1 cellular context compared by ENCODE assay signal in the genomic region with DNA sequence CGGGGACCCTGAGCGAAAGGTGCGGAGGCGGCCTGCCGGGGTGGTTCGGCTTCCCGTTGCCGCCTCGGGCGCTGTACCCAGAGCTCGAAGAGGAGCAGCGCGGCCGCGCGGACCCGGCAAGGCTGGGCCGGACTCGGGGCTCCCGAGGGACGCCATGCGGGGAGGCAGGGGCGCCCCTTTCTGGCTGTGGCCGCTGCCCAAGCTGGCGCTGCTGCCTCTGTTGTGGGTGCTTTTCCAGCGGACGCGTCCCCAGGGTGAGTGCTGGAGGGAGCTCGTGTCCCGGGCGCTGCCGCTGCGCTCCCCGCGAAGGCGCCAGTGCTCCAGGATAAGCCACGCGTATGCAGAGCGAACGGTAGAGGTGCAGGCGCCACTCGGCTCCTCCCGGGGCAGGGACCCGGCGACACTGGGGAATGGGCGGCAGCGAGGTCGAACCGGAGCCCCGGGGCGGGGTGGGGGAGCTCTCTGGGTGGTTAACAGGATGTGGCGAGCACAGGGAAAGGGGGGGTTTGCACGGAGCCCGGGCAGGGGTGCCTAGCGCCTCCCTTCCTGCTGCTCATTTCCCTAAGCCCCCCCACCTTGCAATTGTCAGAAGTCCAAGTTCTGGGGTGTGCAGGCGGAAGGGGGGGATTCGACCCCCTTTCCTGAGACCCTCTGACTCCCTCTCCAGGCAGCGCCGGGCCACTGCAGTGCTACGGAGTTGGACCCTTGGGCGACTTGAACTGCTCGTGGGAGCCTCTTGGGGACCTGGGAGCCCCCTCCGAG.
TF ChIP-seq lines count a peak whose summit lies in the region.

TSS of gene IL27RA (plus strand) at position 44 of the 762 bp plus-strand sequence. CDS start at position 155, 111 bp downstream.

TF ChIP-seq in K562, 482 proteins besides CTCF, POLR2A, EP300 and RAD21 (continued from another document and continues in another):
- TF ChIP-seq, protein P1, sequence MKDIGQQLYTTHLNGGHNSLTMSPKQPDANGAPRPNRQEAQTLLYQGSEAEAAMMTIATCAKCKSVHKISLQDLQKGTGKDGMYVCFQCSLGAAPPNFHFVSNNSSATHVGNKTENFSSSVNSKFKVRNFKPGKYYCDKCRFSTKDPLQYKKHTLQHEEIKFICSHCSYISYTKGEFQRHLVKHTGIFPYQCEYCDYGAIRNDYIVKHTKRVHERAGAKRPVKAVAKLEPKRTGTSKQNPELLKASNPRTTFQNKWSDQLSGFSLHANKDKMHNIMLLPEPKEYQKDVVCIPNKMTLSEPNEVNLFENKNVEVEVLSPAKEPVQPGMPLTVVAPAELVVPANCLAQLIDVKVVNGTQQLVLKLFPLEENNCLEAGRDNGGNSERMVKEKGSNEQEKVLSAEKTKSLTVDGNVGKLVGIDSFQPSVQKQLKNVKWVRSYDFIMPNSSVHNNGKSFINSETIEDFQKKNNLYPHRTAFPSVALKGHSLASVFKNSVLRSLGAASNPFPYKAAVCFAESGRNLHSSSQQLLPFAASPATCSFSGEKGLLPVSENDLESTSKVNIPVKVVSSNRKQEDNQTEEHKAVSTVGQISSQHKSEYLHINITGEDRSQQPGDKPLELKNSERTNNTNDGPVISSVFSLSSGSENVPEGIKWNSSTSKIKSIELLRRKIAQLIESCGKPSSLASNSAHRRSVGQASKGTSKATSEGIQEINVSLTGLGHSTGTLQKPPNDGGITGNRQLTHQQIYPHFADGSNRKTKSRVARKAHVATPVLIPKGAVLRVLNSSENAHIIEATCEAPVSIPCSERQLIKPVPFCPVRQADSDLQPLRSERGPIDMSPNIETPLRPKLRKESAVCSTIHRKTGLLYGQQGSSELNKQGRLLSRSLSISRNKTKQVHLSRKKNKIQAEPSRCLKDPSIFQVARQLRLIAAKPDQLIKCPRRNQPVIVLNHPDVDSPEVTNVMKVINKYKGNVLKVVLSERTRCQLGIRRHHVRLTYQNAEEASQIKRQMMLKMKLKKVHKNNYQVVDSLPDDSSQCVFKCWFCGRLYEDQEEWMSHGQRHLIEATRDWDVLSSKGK (CRISPR knock-in tag; IDR thresholded peaks at IDR 0.05): no peak
- TF ChIP-seq SIRT6 (IDR thresholded peaks at IDR 0.05; ENCODE audit: low read depth, low read length): no peak
- TF ChIP-seq STAT5B (CRISPR knock-in tag; IDR thresholded peaks at IDR 0.05): no peak
- peak; percentile 54; the same call in 1 of the 2 replicates for TF ChIP-seq NFRKB (IDR thresholded peaks at IDR 0.05; ENCODE audit: low read depth)
- TF ChIP-seq RFX5 (IDR thresholded peaks at IDR 0.05; ENCODE audit: low read depth, low read length): no peak
- TF ChIP-seq MYBL2 (IDR thresholded peaks at IDR 0.05; ENCODE audit: low read depth): no peak
- no peak for TF ChIP-seq MYBL2 (CRISPR knock-in tag; IDR thresholded peaks at IDR 0.05; ENCODE audit: borderline replicate concordance)
- TF ChIP-seq PTBP1 (IDR thresholded peaks at IDR 0.05; ENCODE audit: low read depth, low read length): no peak
- no peak for TF ChIP-seq SREBF1 (IDR thresholded peaks at IDR 0.05; ENCODE audit: borderline replicate concordance, low read depth, low read length)
- 0 out of 2 replicates have a peak, but pooled peaks have one; percentile 39 for TF ChIP-seq PML (IDR thresholded peaks at IDR 0.05; ENCODE audit: low read length)
- no peak for TF ChIP-seq GTF2A2 (tag; IDR thresholded peaks at IDR 0.05)
- no peak for TF ChIP-seq FOXJ3 (CRISPR knock-in tag; IDR thresholded peaks at IDR 0.05)
- TF ChIP-seq MECOM (CRISPR knock-in tag; IDR thresholded peaks at IDR 0.05): no peak
- TF ChIP-seq ZNF431 (CRISPR knock-in tag; IDR thresholded peaks at IDR 0.05): 0 out of 2 replicates have a peak, but pooled peaks have one; percentile 14
- TF ChIP-seq, protein P2, sequence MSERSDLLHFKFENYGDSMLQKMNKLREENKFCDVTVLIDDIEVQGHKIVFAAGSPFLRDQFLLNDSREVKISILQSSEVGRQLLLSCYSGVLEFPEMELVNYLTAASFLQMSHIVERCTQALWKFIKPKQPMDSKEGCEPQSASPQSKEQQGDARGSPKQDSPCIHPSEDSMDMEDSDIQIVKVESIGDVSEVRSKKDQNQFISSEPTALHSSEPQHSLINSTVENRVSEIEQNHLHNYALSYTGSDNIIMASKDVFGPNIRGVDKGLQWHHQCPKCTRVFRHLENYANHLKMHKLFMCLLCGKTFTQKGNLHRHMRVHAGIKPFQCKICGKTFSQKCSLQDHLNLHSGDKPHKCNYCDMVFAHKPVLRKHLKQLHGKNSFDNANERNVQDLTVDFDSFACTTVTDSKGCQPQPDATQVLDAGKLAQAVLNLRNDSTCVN (CRISPR knock-in tag; IDR thresholded peaks at IDR 0.05): no peak
- no peak for TF ChIP-seq CREBBP (IDR thresholded peaks at IDR 0.05; ENCODE audit: low read depth, low read length)
- TF ChIP-seq DIDO1 (tag; IDR thresholded peaks at IDR 0.05; ENCODE audit: low read depth): no peak
- no peak for TF ChIP-seq HLTF (IDR thresholded peaks at IDR 0.05)
- no peak for TF ChIP-seq JUNB (CRISPR knock-in tag; conservative IDR thresholded peaks at IDR 0.05)
- TF ChIP-seq ATF7 (IDR thresholded peaks at IDR 0.05): peak; percentile 28; the same call in 1 of the 2 replicates
- no peak for TF ChIP-seq ZNF778 (CRISPR knock-in tag; IDR thresholded peaks at IDR 0.05)
- peak; percentile 72 for TF ChIP-seq CC2D1A (IDR thresholded peaks at IDR 0.05)
- TF ChIP-seq SMAD4 (CRISPR knock-in tag; conservative IDR thresholded peaks at IDR 0.05): peak; percentile 47; the same call in 1 of the 2 replicates
- no peak for TF ChIP-seq ZNF512 (tag; IDR thresholded peaks at IDR 0.05)
- TF ChIP-seq ZNF707 (CRISPR knock-in tag; conservative IDR thresholded peaks at IDR 0.05): no peak
- TF ChIP-seq VEZF1 (CRISPR knock-in tag; IDR thresholded peaks at IDR 0.05): peak; percentile 96
- TF ChIP-seq ESRRB (CRISPR knock-in tag; IDR thresholded peaks at IDR 0.05; ENCODE audit: borderline replicate concordance): no peak
- no peak for TF ChIP-seq SNIP1 (IDR thresholded peaks at IDR 0.05; ENCODE audit: low read depth)
- TF ChIP-seq MIER1 (IDR thresholded peaks at IDR 0.05; ENCODE audit: low read depth): no peak
- TF ChIP-seq DACH1 (IDR thresholded peaks at IDR 0.05; ENCODE audit: partially characterized antibody): no peak
- no peak for TF ChIP-seq CCNT2 (IDR thresholded peaks at IDR 0.05; ENCODE audit: borderline replicate concordance, extremely low read depth, insufficient read length, low read depth, low read length)
- no peak for TF ChIP-seq ZNF354B (CRISPR knock-in tag; IDR thresholded peaks at IDR 0.05)
- no peak for TF ChIP-seq MTA1 (IDR thresholded peaks at IDR 0.05; ENCODE audit: borderline replicate concordance)
- TF ChIP-seq ZNF668 (CRISPR knock-in tag; IDR thresholded peaks at IDR 0.05): no peak
- no peak for TF ChIP-seq ZNF699 (CRISPR knock-in tag; IDR thresholded peaks at IDR 0.05; ENCODE audit: insufficient replicate concordance)
- TF ChIP-seq L3MBTL2 (IDR thresholded peaks at IDR 0.05): peak; percentile 92
- no peak for TF ChIP-seq MCM2 (IDR thresholded peaks at IDR 0.05; ENCODE audit: low read depth)
- TF ChIP-seq CREB5 (CRISPR knock-in tag; IDR thresholded peaks at IDR 0.05): no peak
- no peak for TF ChIP-seq SMAD1 (IDR thresholded peaks at IDR 0.05; ENCODE audit: low read depth, low read length, partially characterized antibody)
- no peak for TF ChIP-seq BCL6 (CRISPR knock-in tag; IDR thresholded peaks at IDR 0.05)
- TF ChIP-seq YY1 (IDR thresholded peaks at IDR 0.05; ENCODE audit: borderline replicate concordance in 1 of 3, control insufficient read depth in 1 of 3, extremely low read depth in 1 of 3, insufficient read depth in 3 of 3, insufficient read length in 1 of 3, insufficient replicate concordance in 2 of 3, low read depth in 1 of 3, low read length in 2 of 3): peak in 2 of 3 experiments; percentile 15 to 22
- TF ChIP-seq SMARCA5 (IDR thresholded peaks at IDR 0.05): no peak
- TF ChIP-seq FIP1L1 (IDR thresholded peaks at IDR 0.05; ENCODE audit: low read depth, low read length, poor library complexity, severe bottlenecking): no peak
- TF ChIP-seq, protein P3, sequence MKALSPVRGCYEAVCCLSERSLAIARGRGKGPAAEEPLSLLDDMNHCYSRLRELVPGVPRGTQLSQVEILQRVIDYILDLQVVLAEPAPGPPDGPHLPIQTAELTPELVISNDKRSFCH (CRISPR knock-in tag; IDR thresholded peaks at IDR 0.05): no peak
- TF ChIP-seq, protein P3 (tag; IDR thresholded peaks at IDR 0.05): peak; percentile 83; the same call in 1 of the 2 replicates
- no peak for TF ChIP-seq ZNF583 (CRISPR knock-in tag; IDR thresholded peaks at IDR 0.05)
- TF ChIP-seq ZBTB17 (CRISPR knock-in tag; IDR thresholded peaks at IDR 0.05): 0 out of 2 replicates have a peak, but pooled peaks have one; percentile 23
- peak; percentile 82; the same call in 1 of the 2 replicates for TF ChIP-seq ZNF12 (CRISPR knock-in tag; IDR thresholded peaks at IDR 0.05)
- TF ChIP-seq RUNX1 (IDR thresholded peaks at IDR 0.05; ENCODE audit: low read depth): no peak
- TF ChIP-seq TARDBP (IDR thresholded peaks at IDR 0.05): 0 out of 2 replicates have a peak, but pooled peaks have one; percentile 50
- peak; percentile 22; the same call in 1 of the 2 replicates for TF ChIP-seq MTA3 (IDR thresholded peaks at IDR 0.05; ENCODE audit: borderline replicate concordance)
- TF ChIP-seq CAMTA2 (CRISPR knock-in tag; conservative IDR thresholded peaks at IDR 0.05): no peak
- no peak for TF ChIP-seq ZNF143 (CRISPR knock-in tag; IDR thresholded peaks at IDR 0.05)
